Comparison of ENCODE assay signal across 1 cellular context in genomic region chr12:111699-112591, GRCh38.
TF ChIP-seq lines count a peak whose summit lies in the region.

No MANE protein-coding gene starts in this region.

TF ChIP-seq in K562, 482 proteins besides CTCF, POLR2A, EP300 and RAD21 (continues in another document):
- TF ChIP-seq POLR2B (IDR thresholded peaks at IDR 0.05; ENCODE audit: low read depth, partially characterized antibody) (no peak), MEIS2 (IDR thresholded peaks at IDR 0.05; ENCODE audit: partially characterized antibody) (peak; percentile 88), MTA2 (IDR thresholded peaks at IDR 0.05; ENCODE audit: low read depth) (no peak), ZNF766 (CRISPR knock-in tag; conservative IDR thresholded peaks at IDR 0.05) (peak; percentile 55; the same call in 1 of the 2 replicates), ZNF589 (CRISPR knock-in tag; IDR thresholded peaks at IDR 0.05; ENCODE audit: low read depth) (0 out of 2 replicates have a peak, but pooled peaks have one; percentile 27), ZNF592 (IDR thresholded peaks at IDR 0.05) (peak; percentile 33; the same call in 1 of the 2 replicates), BRD4 (IDR thresholded peaks at IDR 0.05) (no peak), MLLT1 (IDR thresholded peaks at IDR 0.05) (no peak), TAL1 (IDR thresholded peaks at IDR 0.05) (peak; percentile 15; the same call in 1 of the 2 replicates), ZNF785 (CRISPR knock-in tag; IDR thresholded peaks at IDR 0.05) (no peak), TAF1 (IDR thresholded peaks at IDR 0.05; ENCODE audit: control insufficient read depth, extremely low read depth, insufficient read depth, low read length, severe bottlenecking) (no peak), SNIP1 (IDR thresholded peaks at IDR 0.05; ENCODE audit: low read depth) (no peak), TEAD4 (IDR thresholded peaks at IDR 0.05; ENCODE audit: low read length) (0 out of 2 replicates have a peak, but pooled peaks have one; percentile 13), TEAD4 (CRISPR knock-in tag; IDR thresholded peaks at IDR 0.05; ENCODE audit: borderline replicate concordance) (no peak), EP400 (IDR thresholded peaks at IDR 0.05) (no peak), DEAF1 (CRISPR knock-in tag; IDR thresholded peaks at IDR 0.05) (no peak), PKNOX1 (IDR thresholded peaks at IDR 0.05) (peak; percentile 79), C11orf30 (IDR thresholded peaks at IDR 0.05; ENCODE audit: low read depth) (0 out of 2 replicates have a peak, but pooled peaks have one; percentile 22), ZKSCAN8 (CRISPR knock-in tag; IDR thresholded peaks at IDR 0.05) (no peak; the same call in 1 of the 2 replicates), ZNF407 (IDR thresholded peaks at IDR 0.05; ENCODE audit: low read depth) (no peak), RBM14 (IDR thresholded peaks at IDR 0.05; ENCODE audit: borderline replicate concordance, insufficient read depth, low read depth, low read length) (no peak), CEBPB (tag; IDR thresholded peaks at IDR 0.05) (peak; percentile 55; the same call in 1 of the 2 replicates), PHF20 (IDR thresholded peaks at IDR 0.05; ENCODE audit: partially characterized antibody) (no peak), FOSL1 (tag; conservative IDR thresholded peaks at IDR 0.05) (no peak)
- TF ChIP-seq, protein P1, sequence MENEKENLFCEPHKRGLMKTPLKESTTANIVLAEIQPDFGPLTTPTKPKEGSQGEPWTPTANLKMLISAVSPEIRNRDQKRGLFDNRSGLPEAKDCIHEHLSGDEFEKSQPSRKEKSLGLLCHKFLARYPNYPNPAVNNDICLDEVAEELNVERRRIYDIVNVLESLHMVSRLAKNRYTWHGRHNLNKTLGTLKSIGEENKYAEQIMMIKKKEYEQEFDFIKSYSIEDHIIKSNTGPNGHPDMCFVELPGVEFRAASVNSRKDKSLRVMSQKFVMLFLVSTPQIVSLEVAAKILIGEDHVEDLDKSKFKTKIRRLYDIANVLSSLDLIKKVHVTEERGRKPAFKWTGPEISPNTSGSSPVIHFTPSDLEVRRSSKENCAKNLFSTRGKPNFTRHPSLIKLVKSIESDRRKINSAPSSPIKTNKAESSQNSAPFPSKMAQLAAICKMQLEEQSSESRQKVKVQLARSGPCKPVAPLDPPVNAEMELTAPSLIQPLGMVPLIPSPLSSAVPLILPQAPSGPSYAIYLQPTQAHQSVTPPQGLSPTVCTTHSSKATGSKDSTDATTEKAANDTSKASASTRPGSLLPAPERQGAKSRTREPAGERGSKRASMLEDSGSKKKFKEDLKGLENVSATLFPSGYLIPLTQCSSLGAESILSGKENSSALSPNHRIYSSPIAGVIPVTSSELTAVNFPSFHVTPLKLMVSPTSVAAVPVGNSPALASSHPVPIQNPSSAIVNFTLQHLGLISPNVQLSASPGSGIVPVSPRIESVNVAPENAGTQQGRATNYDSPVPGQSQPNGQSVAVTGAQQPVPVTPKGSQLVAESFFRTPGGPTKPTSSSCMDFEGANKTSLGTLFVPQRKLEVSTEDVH (IDR thresholded peaks at IDR 0.05; ENCODE audit: low read depth, partially characterized antibody), result no peak
- TF ChIP-seq, protein P2, sequence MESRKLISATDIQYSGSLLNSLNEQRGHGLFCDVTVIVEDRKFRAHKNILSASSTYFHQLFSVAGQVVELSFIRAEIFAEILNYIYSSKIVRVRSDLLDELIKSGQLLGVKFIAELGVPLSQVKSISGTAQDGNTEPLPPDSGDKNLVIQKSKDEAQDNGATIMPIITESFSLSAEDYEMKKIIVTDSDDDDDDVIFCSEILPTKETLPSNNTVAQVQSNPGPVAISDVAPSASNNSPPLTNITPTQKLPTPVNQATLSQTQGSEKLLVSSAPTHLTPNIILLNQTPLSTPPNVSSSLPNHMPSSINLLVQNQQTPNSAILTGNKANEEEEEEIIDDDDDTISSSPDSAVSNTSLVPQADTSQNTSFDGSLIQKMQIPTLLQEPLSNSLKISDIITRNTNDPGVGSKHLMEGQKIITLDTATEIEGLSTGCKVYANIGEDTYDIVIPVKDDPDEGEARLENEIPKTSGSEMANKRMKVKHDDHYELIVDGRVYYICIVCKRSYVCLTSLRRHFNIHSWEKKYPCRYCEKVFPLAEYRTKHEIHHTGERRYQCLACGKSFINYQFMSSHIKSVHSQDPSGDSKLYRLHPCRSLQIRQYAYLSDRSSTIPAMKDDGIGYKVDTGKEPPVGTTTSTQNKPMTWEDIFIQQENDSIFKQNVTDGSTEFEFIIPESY (CRISPR knock-in tag; IDR thresholded peaks at IDR 0.05), result no peak
- TF ChIP-seq, protein P3, sequence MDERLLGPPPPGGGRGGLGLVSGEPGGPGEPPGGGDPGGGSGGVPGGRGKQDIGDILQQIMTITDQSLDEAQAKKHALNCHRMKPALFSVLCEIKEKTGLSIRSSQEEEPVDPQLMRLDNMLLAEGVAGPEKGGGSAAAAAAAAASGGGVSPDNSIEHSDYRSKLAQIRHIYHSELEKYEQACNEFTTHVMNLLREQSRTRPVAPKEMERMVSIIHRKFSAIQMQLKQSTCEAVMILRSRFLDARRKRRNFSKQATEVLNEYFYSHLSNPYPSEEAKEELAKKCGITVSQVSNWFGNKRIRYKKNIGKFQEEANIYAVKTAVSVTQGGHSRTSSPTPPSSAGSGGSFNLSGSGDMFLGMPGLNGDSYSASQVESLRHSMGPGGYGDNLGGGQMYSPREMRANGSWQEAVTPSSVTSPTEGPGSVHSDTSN (CRISPR knock-in tag; IDR thresholded peaks at IDR 0.05; ENCODE audit: low read depth), result no peak
- TF ChIP-seq, protein P3 (tag; conservative IDR thresholded peaks at IDR 0.05; ENCODE audit: low read depth), result peak; percentile 79
